In the genomic region with DNA sequence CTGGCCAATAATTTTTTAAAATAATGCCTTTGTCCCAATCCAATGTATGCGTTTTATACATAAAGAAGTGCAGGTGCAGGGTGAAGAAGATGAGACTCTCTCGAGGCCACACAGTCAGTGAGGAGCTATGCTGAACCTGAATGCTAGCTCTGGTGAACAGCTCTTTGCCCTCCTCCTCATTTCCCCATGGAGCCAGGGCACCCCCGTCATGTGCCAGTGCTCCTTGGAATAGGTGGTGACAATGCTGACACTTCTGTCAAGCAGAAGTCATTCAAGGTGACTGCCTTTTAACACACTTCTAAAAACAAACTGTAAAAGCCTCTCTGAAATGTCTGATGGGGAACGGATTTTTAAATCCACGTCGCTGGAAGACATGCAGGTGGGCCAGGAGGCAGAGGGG, we compare ENCODE assay signal across 21 cellular contexts.
"Had no signal": no experiment of that assay in that cellular context is flagged by ENCODE, and none has a peak within 500 bp of the region (broad histone marks: within the 10 kb centered on the region; RNA-seq: fewer than 3 reads in every experiment).

No MANE protein-coding gene starts in this region.

- ATAC-seq: SK-N-SH treated with all-trans-retinoic acid at 6 μM for 48 hours had no signal

- H3K36me3 ChIP-seq: SJCRH30 had no signal

- H3K27me3 ChIP-seq: SJCRH30 had no signal

- H3K4me3 ChIP-seq: SJCRH30 had no signal

- FAIRE-seq: RCC 7860 had no signal

- H3K27ac ChIP-seq: SJCRH30 had no signal

- H3K9me3 ChIP-seq: SJCRH30 had no signal

- DNase-seq: KBM-7, MV-4-11, NCI-H1048, NCI-H1105, NCI-H1417 treated with DMSO at 0.1 percent for 48 hours, NCI-H146, NCI-H1694 treated with DMSO at 0.1 percent for 48 hours, NCI-H1930, NCI-H2081, NCI-H2107, NCI-H226, NCI-H446, NCI-H510A, NCI-H524 treated with DMSO at 0.1 percent for 48 hours, NCI-H69, NCI-H774, RPMI8226, SHP77 treated with DMSO at 0.1 percent for 48 hours, SJCRH30 had no signal
